In genomic region chrX:1349606-1350005, GRCh38 we compare ENCODE assay signal across 4 cellular contexts. TPM values are rescaled to one million over a fixed set of nuclear protein-coding genes. Genes with fewer than 3 reads are reported as not detected.
"Had no signal": no experiment of that assay in that cellular context is flagged by ENCODE, and none has a peak within 500 bp of the region (broad histone marks: within the 10 kb centered on the region; RNA-seq: fewer than 3 reads in every experiment).

No MANE protein-coding gene starts in this region.

RNA-seq across cellular contexts. Expression of gene IL3RA, which starts 13.0 kb away (rescaled TPM):
- total RNA-seq: activated naive CD4-positive, alpha-beta T cell treated with anti-CD3 and anti-CD28 coated beads for 36 hours; astrocyte; bronchial epithelial cell; cardiac muscle cell had no signal
